15 cellular contexts compared by ENCODE assay signal in the genomic region with DNA sequence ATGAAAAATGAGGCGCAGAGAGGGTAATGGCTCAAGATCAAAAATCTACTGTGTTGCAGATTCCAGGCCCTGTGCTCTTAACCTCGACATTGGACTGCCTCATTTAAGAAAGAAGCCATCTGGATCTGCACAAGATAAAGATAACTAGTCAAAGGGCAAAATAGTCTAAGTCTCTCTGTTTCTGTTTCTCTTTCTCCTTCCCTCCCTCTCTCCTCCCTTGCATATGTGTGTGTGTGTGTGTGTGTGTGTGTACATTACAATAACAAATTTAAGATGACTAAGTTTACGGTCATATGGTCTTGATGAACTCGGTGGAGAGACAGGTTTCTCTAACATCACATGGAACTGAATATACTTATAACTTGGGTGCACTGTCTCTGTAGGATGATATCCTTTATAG.
DNase-seq lines count a peak whose midpoint lies in the region; TF ChIP-seq lines count a peak whose summit lies in the region.
"Had no signal": no experiment of that assay in that cellular context is flagged by ENCODE, and none has a peak within 500 bp of the region (broad histone marks: within the 10 kb centered on the region; RNA-seq: fewer than 3 reads in every experiment).

No MANE protein-coding gene starts in this region.

- peaks cover 4% of the 10 kb centered on the region for H3F3A ChIP-seq in smooth muscle cell (ENCODE audit: low read depth)

- no peak overlapping the region for H2AFZ ChIP-seq in smooth muscle cell (ENCODE audit: low read depth)

- H3K9me3 ChIP-seq in cardiac muscle cell (ENCODE audit: low read depth) (no peaks in the 10 kb centered on the region), SK-N-MC (ENCODE audit: low read depth, low read length) (no peaks in the 10 kb centered on the region), smooth muscle cell (replicated peaks; ENCODE audit: low read depth) (no peaks in the 10 kb centered on the region)
- H3K9me3 ChIP-seq: mucosa of descending colon, ovary had no signal

- H4K20me1 ChIP-seq in smooth muscle cell (ENCODE audit: low read depth), result peaks cover 4% of the 10 kb centered on the region

- H3K27ac ChIP-seq in cardiac muscle cell (peak overlapping the region; percentile 46), SK-N-MC (peak overlapping the region; percentile 77), smooth muscle cell (ENCODE audit: low read depth) (peak overlapping the region; percentile 45)
- H3K27ac ChIP-seq: ovary had no signal

- TF ChIP-seq CTCF in cardiac muscle cell (IDR thresholded peaks at IDR 0.05; ENCODE audit: low read depth, low read length) (no peak), smooth muscle cell (IDR thresholded peaks at IDR 0.05; ENCODE audit: borderline replicate concordance, insufficient read depth, poor library complexity, severe bottlenecking) (no peak)

- intact Hi-C loops in cardiac septum (cut with DNase I), result no loop called here

- H3K9ac ChIP-seq in SK-N-MC (ENCODE audit: insufficient read length) (no peak overlapping the region), smooth muscle cell (ENCODE audit: low read depth) (no peak overlapping the region)

- DNase-seq in cardiac muscle cell (ENCODE audit: low read depth in 1 of 2, low spot score in 1 of 2) (peak in 1 of 2 donors; percentile 87), cardiac septum (ENCODE audit: low spot score) (no peak), SK-N-MC (ENCODE audit: low read depth, low spot score) (no peak), fibroblast of peridontal ligament (ENCODE audit: extremely low read depth) (peak; percentile 82), smooth muscle cell (lab: John Stamatoyannopoulos, UW; ENCODE audit: unreplicated experiment) (no peak), AML-193 (lab: John Stamatoyannopoulos, UW) (no peak), SKM-1 treated with dmso at 0.1 percent for 144 hours (lab: John Stamatoyannopoulos, UW; ENCODE audit: unreplicated experiment) (no peak)
- DNase-seq in effector CD8-positive, alpha-beta T cell (lab: John Stamatoyannopoulos, UW), result no peak
- DNase-seq: activated CD4-positive, alpha-beta T cell treated with anti-CD3 and anti-CD28 coated beads for 1 hour; activated naive CD4-positive, alpha-beta T cell treated with anti-CD3 and anti-CD28 coated beads, Interleukin-2, amount 10 ng/mL, durations not matched to agents 7 days and 5 days; effector memory CD4-positive, alpha-beta T cell; GDM1; mucosa of descending colon; NCI-H774; ovary had no signal

- H3K4me1 ChIP-seq in cardiac muscle cell (ENCODE audit: low read depth) (peaks cover 47% of the 10 kb centered on the region), smooth muscle cell (ENCODE audit: low read depth) (peaks cover 31% of the 10 kb centered on the region)

- H3K36me3 ChIP-seq in cardiac muscle cell, result peaks cover 69% of the 10 kb centered on the region
- no peaks in the 10 kb centered on the region for H3K36me3 ChIP-seq in SK-N-MC (ENCODE audit: insufficient read depth, low read length)
- H3K36me3 ChIP-seq in smooth muscle cell (ENCODE audit: low read depth), result peaks cover 4% of the 10 kb centered on the region
- H3K36me3 ChIP-seq: ovary had no signal

- H3K79me2 ChIP-seq in smooth muscle cell (ENCODE audit: low read depth), result peaks cover 9% of the 10 kb centered on the region

- H3K4me3 ChIP-seq in cardiac muscle cell, result no peak overlapping the region
- no peak overlapping the region for H3K4me3 ChIP-seq in SK-N-MC
- no peak overlapping the region for H3K4me3 ChIP-seq in smooth muscle cell
- H3K4me3 ChIP-seq: mucosa of descending colon, ovary had no signal

- H3K4me2 ChIP-seq in smooth muscle cell, result no peak overlapping the region

- H3K27me3 ChIP-seq in cardiac muscle cell (no peaks in the 10 kb centered on the region), smooth muscle cell (ENCODE audit: low read depth) (no peaks in the 10 kb centered on the region)
- H3K27me3 ChIP-seq: ovary had no signal

- 35% methylated on average over 4 of the region's 4 CpGs for WGBS in smooth muscle cell (ENCODE audit: low lambda C conversion rate)
